ENCODE assay signal across 8 cellular contexts in genomic region chr7:75879771-75880184, GRCh38. TPM values are rescaled to one million over a fixed set of nuclear protein-coding genes. Genes with fewer than 3 reads are reported as not detected.
DNase-seq lines count a peak whose midpoint lies in the region; ATAC-seq and TF ChIP-seq lines count a peak whose summit lies in the region.

No MANE protein-coding gene starts in this region.

- peaks cover 27% of the 10 kb centered on the region for H3K4me1 Mint-ChIP-seq in chondrocyte (ENCODE audit: low read depth)

- TF ChIP-seq POLR2A in Peyer's patch (IDR thresholded peaks at IDR 0.05), result no peak

- peak overlapping the region; percentile 95 for H3K4me3 Mint-ChIP-seq in chondrocyte (ENCODE audit: unreplicated experiment)

- no peaks in the 10 kb centered on the region for H3K27me3 Mint-ChIP-seq in chondrocyte (ENCODE audit: low read depth)

- H3K27me3 ChIP-seq in Peyer's patch (no peaks in the 10 kb centered on the region), muscle layer of duodenum (ENCODE audit: low read depth, low read length) (no peaks in the 10 kb centered on the region)

- peak overlapping the region; percentile 82 for H3K27ac Mint-ChIP-seq in chondrocyte (ENCODE audit: unreplicated experiment)

- H3K27ac ChIP-seq in Peyer's patch (peak overlapping the region in 3 of 4 donors; percentile 84 to 91 (median 86)), muscle layer of duodenum (ENCODE audit: low read length) (peak overlapping the region; percentile 90)

- H3K4me1 ChIP-seq in Peyer's patch (peaks cover 0 to 37% (median 6%) of the 10 kb centered on the region in 4 donors), muscle layer of duodenum (ENCODE audit: control insufficient read depth in 1 of 2, insufficient read depth in 2 of 2, low read length in 2 of 2) (peaks cover 11 to 15% of the 10 kb centered on the region in 2 donors)

- H3K9me3 ChIP-seq in Peyer's patch (no peaks in the 10 kb centered on the region), muscle layer of duodenum (ENCODE audit: control insufficient read depth in 1 of 2, low read length in 2 of 2) (no peaks in the 10 kb centered on the region)

- H3K36me3 ChIP-seq in Peyer's patch (peaks cover 0 to 36% (median 0%) of the 10 kb centered on the region in 3 donors), muscle layer of duodenum (ENCODE audit: control insufficient read depth in 1 of 2, insufficient read depth in 2 of 2, low read length in 2 of 2) (peaks cover 22 to 30% of the 10 kb centered on the region in 2 donors)

- TF ChIP-seq CTCF in Peyer's patch (IDR thresholded peaks at IDR 0.05) (no peak), chondrocyte (IDR thresholded peaks at IDR 0.05) (no peak)

- ATAC-seq in GM19395 (IDR thresholded peaks at IDR 0.05; ENCODE audit: unreplicated experiment), result no peak

- H3K4me3 ChIP-seq in Peyer's patch, result peak overlapping the region; percentile 76 to 92 (median 90)
- H3K4me3 ChIP-seq in muscle layer of duodenum (ENCODE audit: low read depth in 1 of 2, low read length in 2 of 2), result peak overlapping the region; percentile 90 to 97

- peak; percentile 38 to 40 for DNase-seq in activated CD4-positive, alpha-beta T cell treated with anti-CD3 and anti-CD28 coated beads for 4 hours
- no peak for DNase-seq in activated CD4-positive, alpha-beta T cell treated with anti-CD3 and anti-CD28 coated beads for 1 hour
- DNase-seq in Peyer's patch (no peak), chondrocyte (ENCODE audit: low spot score) (no peak), NCI-H1930 (lab: John Stamatoyannopoulos, UW) (no peak), NOMO-1 treated with dmso at 0.1 percent for 144 hours (lab: John Stamatoyannopoulos, UW; ENCODE audit: unreplicated experiment) (no peak)

- H3K36me3 Mint-ChIP-seq in chondrocyte (ENCODE audit: low read depth), result peaks cover 15% of the 10 kb centered on the region

- H3K9me3 Mint-ChIP-seq in chondrocyte (ENCODE audit: low read depth), result no peaks in the 10 kb centered on the region

RNA-seq across cellular contexts. Expression of gene RHBDD2, which starts 0.9 kb away (rescaled TPM):
- total RNA-seq in Peyer's patch (10 to 100 TPM; 35.5 to 76.9 (median 57.6) TPM), chondrocyte (32.0 to 35.6 TPM (median 33.8 TPM) in 3 replicates)

RNA-seq across cellular contexts. Expression of gene POR, which starts 35.2 kb away (rescaled TPM):
- total RNA-seq in Peyer's patch, result 100 to 1,000 TPM in 3 of 4 donors, 10 to 100 TPM in 1; 67.7 to 625 (median 451) TPM
- 53.8 to 62.2 TPM (median 55.6 TPM) in 3 replicates for total RNA-seq in chondrocyte

Comparison
In these comparisons a context has a peak if more than half of its experiments do, and no peak if none do; other contexts are left out.
1. DNase-seq: peak in activated CD4-positive, alpha-beta T cell treated with anti-CD3 and anti-CD28 coated beads for 4 hours (2 of 2); none in activated CD4-positive, alpha-beta T cell treated with anti-CD3 and anti-CD28 coated beads for 1 hour (single experiment), Peyer's patch (0 of 3), chondrocyte (single experiment), NCI-H1930 (0 of 2) and NOMO-1 treated with dmso at 0.1 percent for 144 hours (single experiment).